Comparison of ENCODE assay signal across 15 cellular contexts in the genomic region with DNA sequence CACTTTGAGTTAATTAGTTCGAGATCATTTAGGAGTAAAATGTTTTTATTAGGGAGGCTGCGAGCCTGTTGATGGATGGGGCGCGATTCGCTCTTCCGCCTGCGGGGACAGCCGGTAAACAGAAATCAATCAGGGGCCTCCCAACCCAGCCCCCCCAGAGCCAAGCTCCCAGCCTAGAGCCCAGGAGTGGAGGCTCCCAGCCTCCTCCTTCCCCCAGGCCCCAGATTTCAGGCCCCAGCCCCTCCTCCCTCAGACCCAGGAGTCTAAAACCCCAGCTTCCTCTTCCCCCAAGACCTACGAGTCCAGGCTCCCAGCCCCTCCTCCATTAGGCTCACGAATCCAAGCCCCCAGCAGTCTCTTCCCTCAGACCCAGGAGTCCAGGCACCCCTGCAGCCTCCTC. TPM values are rescaled to one million over a fixed set of nuclear protein-coding genes. Genes with fewer than 3 reads are reported as not detected.
DNase-seq lines count a peak whose midpoint lies in the region; ATAC-seq and TF ChIP-seq lines count a peak whose summit lies in the region.
"Had no signal": no experiment of that assay in that cellular context is flagged by ENCODE, and none has a peak within 500 bp of the region (broad histone marks: within the 10 kb centered on the region; RNA-seq: fewer than 3 reads in every experiment).

No MANE protein-coding gene starts in this region.

- H3K4me3 Mint-ChIP-seq in CD8-positive, alpha-beta T cell = no peak overlapping the region
- H3K4me3 Mint-ChIP-seq in endodermal cell = no peak overlapping the region
- H3K4me3 Mint-ChIP-seq in natural killer cell = no peak overlapping the region
- no peak overlapping the region for H3K4me3 Mint-ChIP-seq in activated T-cell treated with anti-CD3 and anti-CD28 coated beads, Interleukin-2, amount 50 U/mL, for 24 hours
- H3K4me3 Mint-ChIP-seq: dendritic cell treated with granulocyte-macrophage colony-stimulating factor and Interleukin-4, amounts not matched to agents 40 ng/mL and 50 ng/mL, for 4 days had no signal

- H3K27ac Mint-ChIP-seq in CD8-positive, alpha-beta T cell = peak overlapping the region; percentile 55
- H3K27ac Mint-ChIP-seq in endodermal cell (no peak overlapping the region), natural killer cell (peak overlapping the region in 1 of 2 donors; percentile 92)
- no peak overlapping the region for H3K27ac Mint-ChIP-seq in activated T-cell treated with anti-CD3 and anti-CD28 coated beads, Interleukin-2, amount 50 U/mL, for 24 hours
- H3K27ac Mint-ChIP-seq: dendritic cell treated with granulocyte-macrophage colony-stimulating factor and Interleukin-4, amounts not matched to agents 40 ng/mL and 50 ng/mL, for 4 days had no signal

- DNase-seq in A673 (ENCODE audit: low spot score) (no peak), NCI-H69 (lab: John Stamatoyannopoulos, UW) (peak; percentile 61), endodermal cell (peak; percentile 59), natural killer cell (no peak)
- no peak for DNase-seq in CD8-positive, alpha-beta T cell
- no peak for DNase-seq in activated T-cell treated with anti-CD3 and anti-CD28 coated beads, Interleukin-2, amount 50 U/mL, for 24 hours
- DNase-seq: left lung; NCI-H1436 treated with DMSO at 0.1 percent for 48 hours; NCI-H446; stimulated activated CD4-positive, alpha-beta T cell treated with anti-CD3 and anti-CD28 coated beads, Interleukin-1b, Interleukin-23, amount 100 ng/mL, for 48 hours; thyroid gland had no signal

- H3K27ac ChIP-seq in A673 (ENCODE audit: low read depth, low read length, poor library complexity, severe bottlenecking) = peak overlapping the region; percentile 37
- no peak overlapping the region for H3K27ac ChIP-seq in CD8-positive, alpha-beta T cell (ENCODE audit: low read depth, low read length)
- no peak overlapping the region for H3K27ac ChIP-seq in endodermal cell (ENCODE audit: low read depth, low read length)
- H3K27ac ChIP-seq: left lung, thyroid gland had no signal

- H3K4me1 Mint-ChIP-seq in CD8-positive, alpha-beta T cell (ENCODE audit: low read depth) = peaks cover 51% of the 10 kb centered on the region
- H3K4me1 Mint-ChIP-seq in endodermal cell = no peaks in the 10 kb centered on the region
- H3K4me1 Mint-ChIP-seq in natural killer cell = peaks cover 35 to 65% of the 10 kb centered on the region in 2 donors
- H3K4me1 Mint-ChIP-seq in activated T-cell treated with anti-CD3 and anti-CD28 coated beads, Interleukin-2, amount 50 U/mL, for 24 hours (ENCODE audit: low read depth) = peaks cover 52% of the 10 kb centered on the region

- POLR2A ChIA-PET in A673 (lab: Charles Lee; ENCODE audit: low non-redundant PET) = no interaction called here
- POLR2A ChIA-PET in CD8-positive, alpha-beta T cell (lab: Charles Lee) = interaction anchor here (0.9 to 1.5 kb wide), 3 partner anchors 26 to 76 kb away, joined by 3 to 4 read pairs (median 3); no protein-coding TSS in a partner anchor

- TF ChIP-seq CTCF in A673 (conservative IDR thresholded peaks at IDR 0.05; ENCODE audit: low read depth, low read length) (no peak; the same call in 1 of the 2 replicates), endodermal cell (conservative IDR thresholded peaks at IDR 0.05) (peak; percentile 54), natural killer cell (IDR thresholded peaks at IDR 0.05) (no peak)
- TF ChIP-seq CTCF in CD8-positive, alpha-beta T cell (IDR thresholded peaks at IDR 0.05) = no peak

- H3K36me3 ChIP-seq in A673 (ENCODE audit: insufficient read depth, low read length, poor library complexity, severe bottlenecking) (no peaks in the 10 kb centered on the region), endodermal cell (ENCODE audit: control insufficient read depth, insufficient read depth, low read length) (no peaks in the 10 kb centered on the region)
- no peaks in the 10 kb centered on the region for H3K36me3 ChIP-seq in CD8-positive, alpha-beta T cell (ENCODE audit: insufficient read depth, low read length)
- H3K36me3 ChIP-seq: left lung, thyroid gland had no signal

- H3K27me3 ChIP-seq in A673 (replicated peaks; ENCODE audit: insufficient read depth, low read depth, low read length, poor library complexity) = no peaks in the 10 kb centered on the region
- H3K27me3 ChIP-seq in CD8-positive, alpha-beta T cell (ENCODE audit: insufficient read depth, low read length) = no peaks in the 10 kb centered on the region
- H3K27me3 ChIP-seq in endodermal cell (ENCODE audit: control insufficient read depth, insufficient read depth, low read length, poor library complexity, severe bottlenecking) = peaks cover 79% of the 10 kb centered on the region

- H3K27me3 Mint-ChIP-seq in CD8-positive, alpha-beta T cell (ENCODE audit: low read depth) = no peaks in the 10 kb centered on the region
- peaks cover 78% of the 10 kb centered on the region for H3K27me3 Mint-ChIP-seq in endodermal cell (ENCODE audit: insufficient read depth)
- H3K27me3 Mint-ChIP-seq in natural killer cell (ENCODE audit: low read depth in 2 of 2) = peaks cover 25 to 36% of the 10 kb centered on the region in 2 donors
- H3K27me3 Mint-ChIP-seq in activated T-cell treated with anti-CD3 and anti-CD28 coated beads, Interleukin-2, amount 50 U/mL, for 24 hours = no peaks in the 10 kb centered on the region

- intact Hi-C loops in A673 (cut with micrococcal nuclease; ENCODE audit: unreplicated experiment) (no loop called here), natural killer cell (cut with micrococcal nuclease) (no loop called here)
- intact Hi-C loops in CD8-positive, alpha-beta T cell (cut with DNase I, micrococcal nuclease) = no loop called here

- no peak for ATAC-seq in CD8-positive, alpha-beta T cell
- no peak for ATAC-seq in natural killer cell
- ATAC-seq in HG02885 (IDR thresholded peaks at IDR 0.05; ENCODE audit: poor library complexity, unreplicated experiment) = no peak
- ATAC-seq in GM21526 (IDR thresholded peaks at IDR 0.05; ENCODE audit: low FRiP score, unreplicated experiment) = no peak
- ATAC-seq: left lung had no signal

- H3K9me3 ChIP-seq in A673 (ENCODE audit: low read depth, low read length, poor library complexity, severe bottlenecking) (no peaks in the 10 kb centered on the region), endodermal cell (ENCODE audit: control insufficient read depth, low read length) (no peaks in the 10 kb centered on the region)
- H3K9me3 ChIP-seq in CD8-positive, alpha-beta T cell (ENCODE audit: low read length) = no peaks in the 10 kb centered on the region
- H3K9me3 ChIP-seq: left lung, thyroid gland had no signal

- no peaks in the 10 kb centered on the region for H3K36me3 Mint-ChIP-seq in CD8-positive, alpha-beta T cell
- H3K36me3 Mint-ChIP-seq in endodermal cell (ENCODE audit: low read depth) (no peaks in the 10 kb centered on the region), natural killer cell (no peaks in the 10 kb centered on the region)
- H3K36me3 Mint-ChIP-seq in activated T-cell treated with anti-CD3 and anti-CD28 coated beads, Interleukin-2, amount 50 U/mL, for 24 hours (ENCODE audit: low read depth) = no peaks in the 10 kb centered on the region

- CTCF ChIA-PET in A673 (lab: Charles Lee) = interaction anchor here (0.6 kb wide), 2 partner anchors 51 to 103 kb away, joined by 5 read pairs; no protein-coding TSS in a partner anchor
- CTCF ChIA-PET in CD8-positive, alpha-beta T cell (lab: Charles Lee) = interaction anchor here (1.0 to 2.3 kb wide), 6 partner anchors 7 to 78 kb away, joined by 3 to 10 read pairs (median 5); partner anchors contain the start of gene RPS19

- H3K4me3 ChIP-seq in A673 (ENCODE audit: low read depth, low read length, poor library complexity, severe bottlenecking) = no peak overlapping the region
- no peak overlapping the region for H3K4me3 ChIP-seq in CD8-positive, alpha-beta T cell (ENCODE audit: low read depth, low read length)
- no peak overlapping the region for H3K4me3 ChIP-seq in endodermal cell (ENCODE audit: low read length)
- H3K4me3 ChIP-seq: left lung, thyroid gland had no signal

- BruUV-seq in A673 (replicated peaks; lab: Mats Ljungman, UMichigan) = no TSS peak

- no peaks in the 10 kb centered on the region for H3K9me3 Mint-ChIP-seq in CD8-positive, alpha-beta T cell
- H3K9me3 Mint-ChIP-seq in endodermal cell = peaks cover 4% of the 10 kb centered on the region
- H3K9me3 Mint-ChIP-seq in natural killer cell = no peaks in the 10 kb centered on the region
- no peaks in the 10 kb centered on the region for H3K9me3 Mint-ChIP-seq in activated T-cell treated with anti-CD3 and anti-CD28 coated beads, Interleukin-2, amount 50 U/mL, for 24 hours
- H3K9me3 Mint-ChIP-seq: dendritic cell treated with granulocyte-macrophage colony-stimulating factor and Interleukin-4, amounts not matched to agents 40 ng/mL and 50 ng/mL, for 4 days; T-helper 1 cell treated with Interleukin-12 subunit alpha and Interleukin-12 subunit beta and Interleukin-4 antibody, amounts not matched to agents 30 μg/mL and 1 μg/mL, for 36 hours had no signal

- no peak overlapping the region for H3K9ac ChIP-seq in endodermal cell (ENCODE audit: extremely low read depth, low read length, poor library complexity, severe bottlenecking)

- 72% methylated on average over 10 of the region's 10 CpGs; no CpG with 5 or more reads in 1 of the 2 experiments for WGBS in endodermal cell (ENCODE audit: insufficient coverage in 1 of 2, insufficient read length in 1 of 2), 2 experiments

- H3K4me1 ChIP-seq in A673 (ENCODE audit: insufficient read depth, low read length, poor library complexity, severe bottlenecking) (peaks cover 39% of the 10 kb centered on the region), endodermal cell (ENCODE audit: control insufficient read depth, insufficient read depth, low read length) (no peaks in the 10 kb centered on the region)
- H3K4me1 ChIP-seq in CD8-positive, alpha-beta T cell (ENCODE audit: insufficient read depth, low read length) = peaks cover 44% of the 10 kb centered on the region

RNA-seq across cellular contexts. Expression of gene ERFL, which starts 9.7 kb away (rescaled TPM):
- total RNA-seq in A673 (2021) = 0.95 and 1.2 TPM in 2 replicates
- 1 to 10 TPM; 5.4 to 6.8 TPM for total RNA-seq in CD8-positive, alpha-beta T cell
- total RNA-seq in endodermal cell = under 1 TPM; 0.13 to 0.53 TPM
- 0.25 TPM for polyA plus RNA-seq in endodermal cell (2013, experiment 1 of 2)
- polyA plus RNA-seq in endodermal cell (2013, experiment 2 of 2) = 0.29 TPM
- total RNA-seq in natural killer cell = 1 to 10 TPM; 1.1 to 2.1 (median 1.5) TPM

RNA-seq across cellular contexts. Expression of gene RABAC1, which starts 21.1 kb away (rescaled TPM):
- 114 and 124 TPM in 2 replicates for total RNA-seq in A673 (2021)
- 100 to 1,000 TPM in 1 of 2 experiments, 10 to 100 TPM in 1; 99.5 to 114 TPM for total RNA-seq in CD8-positive, alpha-beta T cell
- total RNA-seq in endodermal cell = 100 to 1,000 TPM; 114 to 122 TPM
- polyA plus RNA-seq in endodermal cell (2013, experiment 1 of 2) = 91.4 TPM
- 79.9 TPM for polyA plus RNA-seq in endodermal cell (2013, experiment 2 of 2)
- total RNA-seq in natural killer cell = 10 to 100 TPM; 76.8 to 100.0 (median 78.4) TPM

RNA-seq across cellular contexts. Expression of gene ARHGEF1, which starts 55.0 kb away (rescaled TPM):
- 159 and 164 TPM in 2 replicates for total RNA-seq in A673 (2021)
- total RNA-seq in CD8-positive, alpha-beta T cell = 1,000 to 10,000 TPM; 1,125 to 1,160 TPM
- 100 to 1,000 TPM in 1 of 2 donors, 10 to 100 TPM in 1; 89.9 to 116 TPM for total RNA-seq in endodermal cell
- polyA plus RNA-seq in endodermal cell (2013, experiment 1 of 2) = 48.7 TPM
- 35.1 TPM for polyA plus RNA-seq in endodermal cell (2013, experiment 2 of 2)
- total RNA-seq in natural killer cell = 1,000 to 10,000 TPM; 1,177 to 1,409 (median 1,354) TPM

RNA-seq across cellular contexts. Expression of gene ATP1A3, which starts 56.1 kb away (rescaled TPM):
- total RNA-seq in A673 (2021) = 8.5 and 9.0 TPM in 2 replicates
- 10 to 100 TPM; 10.2 to 12.3 TPM for total RNA-seq in CD8-positive, alpha-beta T cell
- 1 to 10 TPM in 1 of 2 donors, under 1 TPM in 1; 0.69 to 1.0 TPM for total RNA-seq in endodermal cell
- 28.4 TPM for polyA plus RNA-seq in endodermal cell (2013, experiment 1 of 2)
- 21.8 TPM for polyA plus RNA-seq in endodermal cell (2013, experiment 2 of 2)
- total RNA-seq in natural killer cell = 10 to 100 TPM; 13.5 to 18.2 (median 14.0) TPM
- total RNA-seq: left lung had no signal

Comparison
In these comparisons a context has a peak if more than half of its experiments do, and no peak if none do; other contexts are left out.
1. DNase-seq: peak in NCI-H69 (single experiment) and endodermal cell (single experiment); none in A673 (single experiment), CD8-positive, alpha-beta T cell (0 of 7), natural killer cell (single experiment) and activated T-cell treated with anti-CD3 and anti-CD28 coated beads, Interleukin-2, amount 50 U/mL, for 24 hours (single experiment).